ENCODE assay signal across 15 cellular contexts in genomic region chr19:51359294-51359693, GRCh38. TPM values are rescaled to one million over a fixed set of nuclear protein-coding genes. Genes with fewer than 3 reads are reported as not detected.
A peak's percentile ranks its signal among the peaks of the same experiment; 100 is the strongest.
DNase-seq lines count a peak whose midpoint lies in the region; ATAC-seq and TF ChIP-seq lines count a peak whose summit lies in the region.
"Had no signal": no experiment of that assay in that cellular context is flagged by ENCODE, and none has a peak within 500 bp of the region (broad histone marks: within the 10 kb centered on the region; RNA-seq: fewer than 3 reads in every experiment).

No MANE protein-coding gene starts in this region.

- no peaks in the 10 kb centered on the region for H3K36me3 Mint-ChIP-seq in natural killer cell treated with Interleukin-12 subunit alpha and Interleukin-12 subunit beta and Interleukin-15 and Interleukin-18, amount 100 ng/mL, for 72 hours
- H3K36me3 Mint-ChIP-seq in natural killer cell (no peaks in the 10 kb centered on the region), brain (no peaks in the 10 kb centered on the region)

- H3K27me3 Mint-ChIP-seq in natural killer cell treated with Interleukin-12 subunit alpha and Interleukin-12 subunit beta and Interleukin-15 and Interleukin-18, amount 100 ng/mL, for 72 hours, result no peaks in the 10 kb centered on the region
- H3K27me3 Mint-ChIP-seq in natural killer cell (ENCODE audit: low read depth in 2 of 2) (no peaks in the 10 kb centered on the region), brain (no peaks in the 10 kb centered on the region)
- H3K27me3 Mint-ChIP-seq: activated naive CD8-positive, alpha-beta T cell treated with anti-CD3 and anti-CD28 coated beads for 36 hours; effector memory CD8-positive, alpha-beta T cell; progenitor cell of endocrine pancreas had no signal

- H3K4me1 Mint-ChIP-seq in natural killer cell treated with Interleukin-12 subunit alpha and Interleukin-12 subunit beta and Interleukin-15 and Interleukin-18, amount 100 ng/mL, for 72 hours (ENCODE audit: low read depth in 2 of 2), result peaks cover 30 to 32% of the 10 kb centered on the region in 2 donors
- H3K4me1 Mint-ChIP-seq in natural killer cell, result peaks cover 9 to 28% of the 10 kb centered on the region in 2 donors
- peaks cover 39% of the 10 kb centered on the region for H3K4me1 Mint-ChIP-seq in brain

- ATAC-seq in natural killer cell treated with Interleukin-12 subunit alpha and Interleukin-12 subunit beta and Interleukin-15 and Interleukin-18, amount 100 ng/mL, for 72 hours, result no peak
- ATAC-seq in natural killer cell (no peak), GM21737 (IDR thresholded peaks at IDR 0.05; ENCODE audit: unreplicated experiment) (no peak), HG03354 (IDR thresholded peaks at IDR 0.05; ENCODE audit: poor library complexity, severe bottlenecking, unreplicated experiment) (no peak)
- ATAC-seq: effector memory CD8-positive, alpha-beta T cell; left colon had no signal

- intact Hi-C loops in natural killer cell (cut with micrococcal nuclease), result no loop called here

- no peak overlapping the region for H3K27ac Mint-ChIP-seq in natural killer cell treated with Interleukin-12 subunit alpha and Interleukin-12 subunit beta and Interleukin-15 and Interleukin-18, amount 100 ng/mL, for 72 hours
- H3K27ac Mint-ChIP-seq in natural killer cell (no peak overlapping the region), brain (peak overlapping the region; percentile 14 to 94 (median 88))
- H3K27ac Mint-ChIP-seq: activated naive CD8-positive, alpha-beta T cell treated with anti-CD3 and anti-CD28 coated beads for 36 hours had no signal

- TF ChIP-seq CTCF in natural killer cell (IDR thresholded peaks at IDR 0.05), result no peak
- no peak for TF ChIP-seq CTCF in brain (conservative IDR thresholded peaks at IDR 0.05)

- no peaks in the 10 kb centered on the region for H3K9me3 Mint-ChIP-seq in natural killer cell treated with Interleukin-12 subunit alpha and Interleukin-12 subunit beta and Interleukin-15 and Interleukin-18, amount 100 ng/mL, for 72 hours
- H3K9me3 Mint-ChIP-seq in natural killer cell, result no peaks in the 10 kb centered on the region
- H3K9me3 Mint-ChIP-seq in brain, result peaks cover 0 to 5% (median 0%) of the 10 kb centered on the region in 5 experiments
- H3K9me3 Mint-ChIP-seq: activated naive CD8-positive, alpha-beta T cell treated with anti-CD3 and anti-CD28 coated beads for 36 hours; effector memory CD8-positive, alpha-beta T cell had no signal

- DNase-seq in natural killer cell treated with Interleukin-12 subunit alpha and Interleukin-12 subunit beta and Interleukin-15 and Interleukin-18, amount 100 ng/mL, for 72 hours (ENCODE audit: low spot score), result peak; percentile 16
- DNase-seq in natural killer cell (no peak), iris pigment epithelial cell (ENCODE audit: low read depth) (peak; percentile 96), COLO668 (lab: John Stamatoyannopoulos, UW; ENCODE audit: unreplicated experiment) (no peak), 8988T (no peak)
- DNase-seq: activated CD4-positive, alpha-beta T cell treated with anti-CD3 and anti-CD28 coated beads, Interleukin-2, amount 50 U/mL, for 4 hours; activated naive CD8-positive, alpha-beta T cell treated with anti-CD3 and anti-CD28 coated beads for 36 hours; effector memory CD8-positive, alpha-beta T cell; left colon; MV-4-11; NCI-H526 had no signal

- no peak overlapping the region for H3K4me3 Mint-ChIP-seq in natural killer cell treated with Interleukin-12 subunit alpha and Interleukin-12 subunit beta and Interleukin-15 and Interleukin-18, amount 100 ng/mL, for 72 hours
- H3K4me3 Mint-ChIP-seq in natural killer cell (no peak overlapping the region), brain (peak overlapping the region in 3 of 5 experiments; percentile 3 to 24 (median 24))
- H3K4me3 Mint-ChIP-seq: activated naive CD8-positive, alpha-beta T cell treated with anti-CD3 and anti-CD28 coated beads for 36 hours; effector memory CD8-positive, alpha-beta T cell had no signal

RNA-seq across cellular contexts. Expression of gene ETFB, which starts 6.9 kb away (rescaled TPM):
- total RNA-seq in natural killer cell treated with Interleukin-12 subunit alpha and Interleukin-12 subunit beta and Interleukin-15 and Interleukin-18, amount 100 ng/mL, for 72 hours, result 10 to 100 TPM; 41.1 to 83.8 TPM
- total RNA-seq in natural killer cell, result 10 to 100 TPM; 44.9 to 60.1 (median 55.0) TPM
- 186 TPM for polyA plus RNA-seq in brain (ENCODE audit: insufficient read depth, low read depth, low replicate concordance)

RNA-seq across cellular contexts. Expression of gene CLDND2, which starts 9.5 kb away (rescaled TPM):
- total RNA-seq in natural killer cell treated with Interleukin-12 subunit alpha and Interleukin-12 subunit beta and Interleukin-15 and Interleukin-18, amount 100 ng/mL, for 72 hours, result 10 to 100 TPM; 49.6 to 74.3 TPM
- total RNA-seq in natural killer cell, result 10 to 100 TPM; 72.8 to 83.2 (median 75.3) TPM
- polyA plus RNA-seq in brain (ENCODE audit: insufficient read depth, low read depth, low replicate concordance), result 1.6 TPM

RNA-seq across cellular contexts. Expression of gene NKG7, which starts 13.2 kb away (rescaled TPM):
- total RNA-seq in natural killer cell treated with Interleukin-12 subunit alpha and Interleukin-12 subunit beta and Interleukin-15 and Interleukin-18, amount 100 ng/mL, for 72 hours, result 1,000 to 10,000 TPM; 1,196 to 2,045 TPM
- 1,000 to 10,000 TPM; 2,907 to 3,894 (median 3,151) TPM for total RNA-seq in natural killer cell
- polyA plus RNA-seq in brain (ENCODE audit: insufficient read depth, low read depth, low replicate concordance), result 6.8 TPM
- total RNA-seq: progenitor cell of endocrine pancreas had no signal

RNA-seq across cellular contexts. Expression of gene VSIG10L, which starts 17.4 kb away (rescaled TPM):
- total RNA-seq in natural killer cell treated with Interleukin-12 subunit alpha and Interleukin-12 subunit beta and Interleukin-15 and Interleukin-18, amount 100 ng/mL, for 72 hours, result 1 to 10 TPM; 1.0 to 2.0 TPM
- total RNA-seq in natural killer cell, result under 1 TPM in 2 of 3 donors, not detected in 1; 0.52 to 0.68 TPM
- polyA plus RNA-seq in brain (ENCODE audit: insufficient read depth, low read depth, low replicate concordance), result 1.5 TPM

RNA-seq across cellular contexts. Expression of gene LIM2, which starts 28.5 kb away (rescaled TPM):
- total RNA-seq in natural killer cell treated with Interleukin-12 subunit alpha and Interleukin-12 subunit beta and Interleukin-15 and Interleukin-18, amount 100 ng/mL, for 72 hours, result 10 to 100 TPM in 1 of 2 donors, 1 to 10 TPM in 1; 2.1 to 12.6 TPM
- total RNA-seq in natural killer cell, result 10 to 100 TPM in 1 of 3 donors, 1 to 10 TPM in 2; 5.9 to 10.3 (median 8.5) TPM
- not detected for polyA plus RNA-seq in brain (ENCODE audit: insufficient read depth, low read depth, low replicate concordance)
- total RNA-seq: activated naive CD8-positive, alpha-beta T cell treated with anti-CD3 and anti-CD28 coated beads for 36 hours; left colon; progenitor cell of endocrine pancreas had no signal

Comparison
In these comparisons a context has a peak if more than half of its experiments do, and no peak if none do; other contexts are left out.
1. DNase-seq: peak in natural killer cell treated with Interleukin-12 subunit alpha and Interleukin-12 subunit beta and Interleukin-15 and Interleukin-18, amount 100 ng/mL, for 72 hours (single experiment) and iris pigment epithelial cell (single experiment); none in natural killer cell (single experiment), COLO668 (single experiment) and 8988T (single experiment).
2. H3K27ac Mint-ChIP-seq: peak in brain (5 of 5); none in natural killer cell treated with Interleukin-12 subunit alpha and Interleukin-12 subunit beta and Interleukin-15 and Interleukin-18, amount 100 ng/mL, for 72 hours (0 of 2) and natural killer cell (0 of 2).
3. H3K4me3 Mint-ChIP-seq: peak in brain (3 of 5); none in natural killer cell treated with Interleukin-12 subunit alpha and Interleukin-12 subunit beta and Interleukin-15 and Interleukin-18, amount 100 ng/mL, for 72 hours (single experiment) and natural killer cell (single experiment).